31 cellular contexts compared by ENCODE assay signal in genomic region chr3:8638994-8639393, GRCh38. TPM values are rescaled to one million over a fixed set of nuclear protein-coding genes. Genes with fewer than 3 reads are reported as not detected.
DNase-seq lines count a peak whose midpoint lies in the region; ATAC-seq and TF ChIP-seq lines count a peak whose summit lies in the region.
"Had no signal": no experiment of that assay in that cellular context is flagged by ENCODE, and none has a peak within 500 bp of the region (broad histone marks: within the 10 kb centered on the region; RNA-seq: fewer than 3 reads in every experiment).

No MANE protein-coding gene starts in this region.

- H3K4me3 ChIP-seq in BLaER1 (no peak overlapping the region), neuron (ENCODE audit: low read length) (peak overlapping the region; percentile 3)
- H3K4me3 ChIP-seq: A549, dorsolateral prefrontal cortex, lower lobe of right lung, mucosa of descending colon, prostate gland, skin epidermis, stomach, thyroid gland had no signal

- H3K9me3 Mint-ChIP-seq in chondrocyte (ENCODE audit: low read depth) = peaks cover 6% of the 10 kb centered on the region
- H3K9me3 Mint-ChIP-seq in MCF 10A (ENCODE audit: unreplicated experiment) = peaks cover 7% of the 10 kb centered on the region
- H3K9me3 Mint-ChIP-seq: activated CD4-positive, alpha-beta memory T cell treated with anti-CD3 and anti-CD28 coated beads, Interleukin-2, amount 10 ng/mL, durations not matched to agents 7 days and 5 days; activated T-helper 2 cell treated with anti-CD3 and anti-CD28 coated beads, Interferon-gamma antibody, Interleukin-2, Interleukin-4, amounts not matched to agents 10 μg/mL and 5 μg/mL and 100 μg/mL, durations not matched to agents 14 hours and 24 hours and 36 hours; central memory CD8-positive, alpha-beta T cell had no signal

- no peak for DNase-seq in chondrocyte (ENCODE audit: low spot score)
- no peak for DNase-seq in left ventricle myocardium superior
- no peak for DNase-seq in NCI-H1105 treated with DMSO at 0.1 percent for 48 hours (lab: John Stamatoyannopoulos, UW)
- DNase-seq in amygdala (lab: John Stamatoyannopoulos, UW) = no peak
- no peak for DNase-seq in stimulated activated CD4-positive, alpha-beta T cell treated with anti-CD3 and anti-CD28 coated beads, Interleukin-2, amount 100 ng/mL, for 24 hours
- DNase-seq in MCF 10A (ENCODE audit: unreplicated experiment) = no peak
- DNase-seq: activated CD4-positive, alpha-beta memory T cell treated with anti-CD3 and anti-CD28 coated beads, Interleukin-2, amount 10 ng/mL, durations not matched to agents 7 days and 5 days; activated CD4-positive, CD25-positive, alpha-beta regulatory T cell treated with anti-CD3 and anti-CD28 coated beads, Interleukin-2, amount 50 U/mL, for 72 hours; activated CD8-positive, alpha-beta memory T cell treated with anti-CD3 and anti-CD28 coated beads, Interleukin-2, amount 50 U/mL, for 48 hours; CD8-positive, alpha-beta memory T cell; dorsolateral prefrontal cortex; GOT3; IMR-90; lower lobe of right lung; mucosa of descending colon; NCI-H1092 treated with DMSO at 0.1 percent for 48 hours; NCI-H2081; NCI-H2227 treated with DMSO at 0.1 percent for 48 hours; NCI-H774; nucleus accumbens; stimulated activated CD8-positive, alpha-beta memory T cell treated with anti-CD3 and anti-CD28 coated beads, Interleukin-4, amount 100 ng/mL, for 48 hours; stomach; thyroid gland had no signal

- H3K27me3 Mint-ChIP-seq in chondrocyte (ENCODE audit: low read depth) (peaks cover 1% of the 10 kb centered on the region), MCF 10A (ENCODE audit: insufficient read depth, unreplicated experiment) (no peaks in the 10 kb centered on the region)

- H3K27ac Mint-ChIP-seq in chondrocyte (ENCODE audit: unreplicated experiment) (peak overlapping the region; percentile 68), MCF 10A (ENCODE audit: low read depth, unreplicated experiment) (no peak overlapping the region)
- H3K27ac Mint-ChIP-seq: activated CD4-positive, alpha-beta memory T cell treated with anti-CD3 and anti-CD28 coated beads, Interleukin-2, amount 10 ng/mL, durations not matched to agents 7 days and 5 days; activated naive CD8-positive, alpha-beta T cell; activated T-helper 2 cell treated with anti-CD3 and anti-CD28 coated beads, Interferon-gamma antibody, Interleukin-2, Interleukin-4, amounts not matched to agents 10 μg/mL and 5 μg/mL and 100 μg/mL, durations not matched to agents 14 hours and 24 hours and 36 hours; CD8-positive, alpha-beta memory T cell had no signal

- POLR2A ChIA-PET in MCF 10A (lab: Yijun Ruan, JAX) = no interaction called here

- intact Hi-C loops in left ventricle myocardium superior (cut with micrococcal nuclease) = no loop called here
- intact Hi-C loops in MCF 10A (cut with micrococcal nuclease) = no loop called here

- H3K27me3 ChIP-seq in BLaER1 (no peaks in the 10 kb centered on the region), neuron (ENCODE audit: insufficient read depth, low read length) (no peaks in the 10 kb centered on the region)
- H3K27me3 ChIP-seq: stomach, thyroid gland had no signal

- H3K4me3 Mint-ChIP-seq in chondrocyte (ENCODE audit: unreplicated experiment) (peak overlapping the region; percentile 18), MCF 10A (ENCODE audit: unreplicated experiment) (no peak overlapping the region)
- H3K4me3 Mint-ChIP-seq: activated CD4-positive, alpha-beta memory T cell treated with anti-CD3 and anti-CD28 coated beads, Interleukin-2, amount 10 ng/mL, durations not matched to agents 7 days and 5 days; activated naive CD8-positive, alpha-beta T cell; CD8-positive, alpha-beta memory T cell; central memory CD8-positive, alpha-beta T cell had no signal

- H3K4me1 ChIP-seq in BLaER1 = peaks cover 18% of the 10 kb centered on the region
- peaks cover 41% of the 10 kb centered on the region for H3K4me1 ChIP-seq in neuron (ENCODE audit: insufficient read depth, low read length)
- H3K4me1 ChIP-seq: A549, lower lobe of right lung, prostate gland, stomach, thyroid gland had no signal

- no peak overlapping the region; the same call in 1 of the 2 replicates for H3K27ac ChIP-seq in BLaER1
- H3K27ac ChIP-seq: A549, dorsolateral prefrontal cortex, lower lobe of right lung, prostate gland, skin epidermis, stomach, thyroid gland had no signal

- no peaks in the 10 kb centered on the region for H4K20me1 ChIP-seq in BLaER1

- no peaks in the 10 kb centered on the region for H3K36me3 ChIP-seq in BLaER1
- no peaks in the 10 kb centered on the region for H3K36me3 ChIP-seq in neuron (ENCODE audit: insufficient read depth, low read length)
- H3K36me3 ChIP-seq: lower lobe of right lung, prostate gland, stomach, thyroid gland had no signal

- peak overlapping the region; percentile 18 for H2AFZ ChIP-seq in neuron (ENCODE audit: low read depth, low read length)

- peak overlapping the region; percentile 38 for H3K4me2 ChIP-seq in BLaER1
- H3K4me2 ChIP-seq: A549 had no signal

- TF ChIP-seq CTCF in chondrocyte (IDR thresholded peaks at IDR 0.05) = no peak
- no peak for TF ChIP-seq CTCF in MCF 10A (IDR thresholded peaks at IDR 0.05; ENCODE audit: unreplicated experiment)

- BruUV-seq in MCF 10A (replicated peaks; lab: Mats Ljungman, UMichigan) = no TSS peak

- CTCF ChIA-PET in MCF 10A (lab: Yijun Ruan, JAX) = interaction anchor here (0.5 to 1.3 kb wide), 3 partner anchors 17 to 373 kb away, joined by 3 to 7 read pairs (median 3); no protein-coding TSS in a partner anchor

- no peaks in the 10 kb centered on the region for H3K36me3 Mint-ChIP-seq in chondrocyte (ENCODE audit: low read depth)
- no peaks in the 10 kb centered on the region for H3K36me3 Mint-ChIP-seq in MCF 10A (ENCODE audit: insufficient read depth, unreplicated experiment)
- H3K36me3 Mint-ChIP-seq: activated naive CD8-positive, alpha-beta T cell had no signal

- H3K9me3 ChIP-seq in BLaER1 (no peaks in the 10 kb centered on the region), neuron (ENCODE audit: low read length) (peaks cover 3% of the 10 kb centered on the region)
- H3K9me3 ChIP-seq: A549, lower lobe of right lung, mucosa of descending colon, prostate gland, thyroid gland had no signal

- H3K4me1 Mint-ChIP-seq in chondrocyte (ENCODE audit: low read depth) = peaks cover 12% of the 10 kb centered on the region
- no peaks in the 10 kb centered on the region for H3K4me1 Mint-ChIP-seq in MCF 10A (ENCODE audit: insufficient read depth, unreplicated experiment)
- H3K4me1 Mint-ChIP-seq: activated CD4-positive, alpha-beta memory T cell treated with anti-CD3 and anti-CD28 coated beads, Interleukin-2, amount 10 ng/mL, durations not matched to agents 7 days and 5 days; CD8-positive, alpha-beta memory T cell; central memory CD8-positive, alpha-beta T cell had no signal

- ATAC-seq in left ventricle myocardium superior = peak; percentile 47
- ATAC-seq: A549, mucosa of descending colon had no signal

- H3K9ac ChIP-seq in BLaER1 = no peak overlapping the region

RNA-seq across cellular contexts. Expression of gene SSUH2, which starts 5.6 kb away (rescaled TPM):
- 0.31 TPM in 1 of 3 replicates, not detected in the others for total RNA-seq in chondrocyte
- total RNA-seq in left ventricle myocardium superior = 0.57 TPM
- 0.32 and 0.51 TPM in 2 replicates for total RNA-seq in MCF 10A (2022)
- total RNA-seq: activated CD4-positive, alpha-beta memory T cell treated with anti-CD3 and anti-CD28 coated beads, Interleukin-2, amount 10 ng/mL, durations not matched to agents 7 days and 5 days; CD8-positive, alpha-beta memory T cell; IMR-90; lower lobe of right lung had no signal
